14 cellular contexts compared by ENCODE assay signal in the genomic region with DNA sequence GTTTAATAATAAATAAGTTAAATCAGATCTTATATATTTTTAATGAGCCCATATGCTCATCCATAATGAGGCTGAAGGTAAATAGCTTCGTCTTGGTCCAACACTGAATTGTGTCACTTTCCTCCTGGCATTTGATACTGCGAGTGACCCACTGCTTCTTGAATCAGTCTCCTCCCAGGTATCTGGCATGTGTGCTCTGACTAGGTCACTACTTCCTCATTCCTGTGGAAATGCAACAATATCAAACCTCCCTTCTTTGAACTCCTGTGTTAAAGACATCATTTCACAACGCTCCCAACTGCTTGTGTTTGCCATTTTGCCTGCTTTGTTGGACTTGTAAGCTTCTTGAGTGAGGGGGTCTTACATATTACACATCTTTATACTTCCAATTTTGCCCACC.
"Had no signal": no experiment of that assay in that cellular context is flagged by ENCODE, and none has a peak within 500 bp of the region (broad histone marks: within the 10 kb centered on the region; RNA-seq: fewer than 3 reads in every experiment).

No MANE protein-coding gene starts in this region.

- H3K79me2 ChIP-seq: parathyroid adenoma had no signal

- DNase-seq: activated CD4-positive, alpha-beta T cell treated with anti-CD3 and anti-CD28 coated beads, Interleukin-2, amount 10 ng/mL, durations not matched to agents 7 days and 5 days; activated CD4-positive, CD25-positive, alpha-beta regulatory T cell; activated CD8-positive, alpha-beta memory T cell treated with anti-CD3 and anti-CD28 coated beads for 24 hours; activated gamma-delta T cell treated with Interleukin-2 at 50 U/mL for 16 hours; amniotic stem cell; caudate nucleus; colonic mucosa; esophagus squamous epithelium; natural killer cell; stimulated activated CD4-positive, alpha-beta T cell treated with anti-CD3 and anti-CD28 coated beads, Interleukin-1b, Interleukin-23, amount 100 ng/mL, for 48 hours; stomach had no signal

- H3K4me1 ChIP-seq: colonic mucosa, esophagus squamous epithelium, parathyroid adenoma, stomach had no signal

- ATAC-seq: natural killer cell had no signal

- H2AFZ ChIP-seq: parathyroid adenoma had no signal

- H3K36me3 ChIP-seq: colonic mucosa, esophagus squamous epithelium, neutrophil, stomach had no signal

- FAIRE-seq: urothelium cell line had no signal

- H3K27me3 ChIP-seq: colonic mucosa, esophagus squamous epithelium, neutrophil, stomach had no signal

- H3K4me3 ChIP-seq: colonic mucosa, esophagus squamous epithelium, stomach had no signal

- H3K27ac ChIP-seq: colonic mucosa, esophagus squamous epithelium, neutrophil, parathyroid adenoma, stomach had no signal

- H3K9me3 ChIP-seq: colonic mucosa, esophagus squamous epithelium, neutrophil, stomach had no signal

- H3K9ac ChIP-seq: parathyroid adenoma had no signal
